Comparison of ENCODE assay signal across 18 cellular contexts in genomic region chr2:240894836-240895558, GRCh38. TPM values are rescaled to one million over a fixed set of nuclear protein-coding genes. Genes with fewer than 3 reads are reported as not detected.
DNase-seq lines count a peak whose midpoint lies in the region; ATAC-seq, FAIRE-seq and TF ChIP-seq lines count a peak whose summit lies in the region.
"Had no signal": no experiment of that assay in that cellular context is flagged by ENCODE, and none has a peak within 500 bp of the region (broad histone marks: within the 10 kb centered on the region; RNA-seq: fewer than 3 reads in every experiment).

No MANE protein-coding gene starts in this region.

- FAIRE-seq in bronchial epithelial cell (lab: Jason Lieb, UNC) (peak; percentile 94), kidney (lab: Jason Lieb, UNC) (no peak)

- CTCF ChIA-PET in Caco-2 (lab: Charles Lee): no interaction called here
- CTCF ChIA-PET in CD4-positive, alpha-beta T cell (lab: Charles Lee): no interaction called here
- CTCF ChIA-PET in GM10248 (lab: Yijun Ruan, JAX): no interaction called here

- H3K27me3 Mint-ChIP-seq in Caco-2 (ENCODE audit: insufficient read depth, unreplicated experiment) (no peaks in the 10 kb centered on the region), progenitor cell of endocrine pancreas (no peaks in the 10 kb centered on the region), HFFc6 (ENCODE audit: insufficient read depth) (peaks cover 5% of the 10 kb centered on the region)
- H3K27me3 Mint-ChIP-seq in CD4-positive, alpha-beta T cell: no peaks in the 10 kb centered on the region
- H3K27me3 Mint-ChIP-seq: CD4-positive, CD25-positive, alpha-beta regulatory T cell had no signal

- H3K27ac ChIP-seq in kidney (ENCODE audit: low read depth in 2 of 2, low read length in 2 of 2): no peak overlapping the region
- H3K27ac ChIP-seq in CD4-positive, alpha-beta T cell (ENCODE audit: low read depth, low read length): no peak overlapping the region
- H3K27ac ChIP-seq: SJCRH30 had no signal

- DNase-seq in Caco-2 (no peak), bronchial epithelial cell (ENCODE audit: low read depth) (no peak), kidney (no peak), progenitor cell of endocrine pancreas (ENCODE audit: low spot score, unreplicated experiment) (no peak), HFFc6 (no peak), GM10248 (ENCODE audit: extremely low spot score) (no peak)
- DNase-seq in CD4-positive, alpha-beta T cell: no peak
- DNase-seq: BE2C; CD4-positive, CD25-positive, alpha-beta regulatory T cell; DMS153; KG1; MV-4-11; NCI-H187; NCI-H226; NCI-H524 treated with DMSO at 0.1 percent for 48 hours; SJCRH30 had no signal

- intact Hi-C loops in Caco-2 (cut with micrococcal nuclease; ENCODE audit: unreplicated experiment): loop anchor here (10.0 kb wide), 1 partner anchor 90 kb away; no protein-coding TSS in a partner anchor
- intact Hi-C loops in kidney (cut with DNase I): no loop called here
- intact Hi-C loops in CD4-positive, alpha-beta T cell (cut with DNase I, micrococcal nuclease): no loop called here

- H3K9me3 ChIP-seq in Caco-2 (no peaks in the 10 kb centered on the region), kidney (ENCODE audit: control insufficient read depth in 1 of 2, low read length in 2 of 2) (no peaks in the 10 kb centered on the region)
- no peaks in the 10 kb centered on the region for H3K9me3 ChIP-seq in CD4-positive, alpha-beta T cell (ENCODE audit: control insufficient read depth, low read length)
- H3K9me3 ChIP-seq: BE2C, SJCRH30 had no signal

- no peak overlapping the region for H3K9ac ChIP-seq in kidney (ENCODE audit: low read length in 2 of 2)

- H3K4me3 ChIP-seq in Caco-2 (ENCODE audit: low read depth, low read length) (peak overlapping the region; percentile 61), bronchial epithelial cell (ENCODE audit: low read depth, low read length) (no peak overlapping the region), kidney (ENCODE audit: low read length in 2 of 2) (peak overlapping the region; percentile 62 to 64)
- H3K4me3 ChIP-seq: SJCRH30 had no signal

- H3K36me3 ChIP-seq in Caco-2 (ENCODE audit: control insufficient read depth, insufficient read depth, low read length): no peaks in the 10 kb centered on the region
- no peaks in the 10 kb centered on the region for H3K36me3 ChIP-seq in bronchial epithelial cell (ENCODE audit: control insufficient read depth, insufficient read depth, low read length)
- H3K36me3 ChIP-seq in kidney (ENCODE audit: control insufficient read depth in 1 of 2, insufficient read depth in 2 of 2, low read length in 2 of 2): no peaks in the 10 kb centered on the region
- H3K36me3 ChIP-seq: BE2C, SJCRH30 had no signal

- BruUV-seq in Caco-2 (replicated peaks; lab: Mats Ljungman, UMichigan): no TSS peak

- no peak for TF ChIP-seq CTCF in Caco-2 (IDR thresholded peaks at IDR 0.05; ENCODE audit: insufficient read depth in 1 of 2, low read depth in 1 of 2, low read length in 1 of 2, severe bottlenecking in 1 of 2, unreplicated experiment in 1 of 2)
- TF ChIP-seq CTCF in bronchial epithelial cell (IDR thresholded peaks at IDR 0.05; ENCODE audit: insufficient read depth, low read length, severe bottlenecking): no peak
- TF ChIP-seq CTCF in kidney (IDR thresholded peaks at IDR 0.05; ENCODE audit: borderline replicate concordance, extremely low read depth, insufficient read depth): no peak
- no peak for TF ChIP-seq CTCF in progenitor cell of endocrine pancreas (IDR thresholded peaks at IDR 0.05; ENCODE audit: unreplicated experiment)
- no peak for TF ChIP-seq CTCF in CD4-positive, alpha-beta T cell (IDR thresholded peaks at IDR 0.05)
- no peak for TF ChIP-seq CTCF in HFFc6 (IDR thresholded peaks at IDR 0.05)
- no peak for TF ChIP-seq CTCF in GM10248 (IDR thresholded peaks at IDR 0.05; ENCODE audit: control extremely low read depth, extremely low read depth, low read depth, missing control alignments)

- H3K4me1 ChIP-seq in Caco-2 (peaks cover 35% of the 10 kb centered on the region), kidney (ENCODE audit: control insufficient read depth in 1 of 2, insufficient read depth in 1 of 2, low read depth in 1 of 2, low read length in 2 of 2) (peaks cover 0 to 28% of the 10 kb centered on the region in 2 donors)
- H3K4me1 ChIP-seq: BE2C had no signal

- POLR2A ChIA-PET in Caco-2 (lab: Charles Lee): no interaction called here
- POLR2A ChIA-PET in CD4-positive, alpha-beta T cell (lab: Charles Lee): no interaction called here
- POLR2A ChIA-PET in GM10248 (lab: Yijun Ruan, JAX): no interaction called here

- H3K9me3 Mint-ChIP-seq in Caco-2 (ENCODE audit: unreplicated experiment) (no peaks in the 10 kb centered on the region), progenitor cell of endocrine pancreas (ENCODE audit: low read depth) (no peaks in the 10 kb centered on the region), HFFc6 (no peaks in the 10 kb centered on the region)
- H3K9me3 Mint-ChIP-seq in CD4-positive, alpha-beta T cell: no peaks in the 10 kb centered on the region
- H3K9me3 Mint-ChIP-seq: CD4-positive, CD25-positive, alpha-beta regulatory T cell had no signal

- no peak for ATAC-seq in HG03196 (IDR thresholded peaks at IDR 0.05; ENCODE audit: unreplicated experiment)
- ATAC-seq in CD4-positive, alpha-beta T cell (ENCODE audit: poor library complexity): no peak

- H3K27ac Mint-ChIP-seq in Caco-2 (ENCODE audit: unreplicated experiment): peak overlapping the region; percentile 25
- peak overlapping the region; percentile 69 for H3K27ac Mint-ChIP-seq in progenitor cell of endocrine pancreas
- no peak overlapping the region for H3K27ac Mint-ChIP-seq in CD4-positive, alpha-beta T cell
- no peak overlapping the region for H3K27ac Mint-ChIP-seq in HFFc6
- H3K27ac Mint-ChIP-seq: CD4-positive, CD25-positive, alpha-beta regulatory T cell had no signal

- H3K27me3 ChIP-seq in Caco-2 (replicated peaks; ENCODE audit: control insufficient read depth, insufficient read depth, low read length) (no peaks in the 10 kb centered on the region), bronchial epithelial cell (ENCODE audit: control insufficient read depth, insufficient read depth, low read length) (no peaks in the 10 kb centered on the region)
- no peaks in the 10 kb centered on the region for H3K27me3 ChIP-seq in CD4-positive, alpha-beta T cell (ENCODE audit: control insufficient read depth, insufficient read depth, low read length)
- H3K27me3 ChIP-seq: BE2C, SJCRH30 had no signal

- H3K4me1 Mint-ChIP-seq in Caco-2 (ENCODE audit: low read depth, unreplicated experiment) (peaks cover 17% of the 10 kb centered on the region), progenitor cell of endocrine pancreas (ENCODE audit: low read depth) (peaks cover 10% of the 10 kb centered on the region), HFFc6 (ENCODE audit: low read depth) (no peaks in the 10 kb centered on the region)
- no peaks in the 10 kb centered on the region for H3K4me1 Mint-ChIP-seq in CD4-positive, alpha-beta T cell (ENCODE audit: low read depth)
- H3K4me1 Mint-ChIP-seq: CD4-positive, CD25-positive, alpha-beta regulatory T cell had no signal

- H3K36me3 Mint-ChIP-seq in Caco-2 (ENCODE audit: insufficient read depth, unreplicated experiment) (peaks cover 5% of the 10 kb centered on the region), progenitor cell of endocrine pancreas (ENCODE audit: insufficient read depth) (no peaks in the 10 kb centered on the region), HFFc6 (ENCODE audit: low read depth) (no peaks in the 10 kb centered on the region)
- no peaks in the 10 kb centered on the region for H3K36me3 Mint-ChIP-seq in CD4-positive, alpha-beta T cell (ENCODE audit: low read depth)
- H3K36me3 Mint-ChIP-seq: CD4-positive, CD25-positive, alpha-beta regulatory T cell had no signal

- peak overlapping the region; percentile 81 for H3K4me3 Mint-ChIP-seq in Caco-2 (ENCODE audit: unreplicated experiment)
- peak overlapping the region; percentile 47 for H3K4me3 Mint-ChIP-seq in progenitor cell of endocrine pancreas (ENCODE audit: low read depth)
- no peak overlapping the region for H3K4me3 Mint-ChIP-seq in CD4-positive, alpha-beta T cell
- H3K4me3 Mint-ChIP-seq in HFFc6: no peak overlapping the region
- H3K4me3 Mint-ChIP-seq: CD4-positive, CD25-positive, alpha-beta regulatory T cell had no signal

RNA-seq across cellular contexts. Expression of gene MAB21L4, which starts 1.0 kb away (rescaled TPM):
- total RNA-seq in Caco-2 (2022): 53.1 and 69.9 TPM in 2 replicates
- 0.53 and 5.1 TPM in 2 replicates for total RNA-seq in bronchial epithelial cell
- 6.1 TPM for total RNA-seq in kidney
- polyA plus RNA-seq in kidney (ENCODE audit: insufficient read depth, low read depth, low replicate concordance): 28.5 TPM
- 9.7 and 12.5 TPM in 2 replicates for total RNA-seq in progenitor cell of endocrine pancreas
- total RNA-seq in CD4-positive, alpha-beta T cell: not detected
- not detected for total RNA-seq in HFFc6 (2021; fragmentation: NEBNext Ultra II Directional; extraction: Animal tissue kit (Norgen Biotek cat#: 25700))
- total RNA-seq: A172; CD4-positive, CD25-positive, alpha-beta regulatory T cell had no signal
- polyA plus RNA-seq: CD4-positive, CD25-positive, alpha-beta regulatory T cell had no signal

RNA-seq across cellular contexts. Expression of gene CROCC2, which starts 11.1 kb away (rescaled TPM):
- total RNA-seq in Caco-2 (2022): not detected in 2 replicates
- total RNA-seq in bronchial epithelial cell: 0.26 TPM in 1 of 2 replicates, not detected in the other
- 0.13 TPM for total RNA-seq in kidney
- polyA plus RNA-seq in kidney (ENCODE audit: insufficient read depth, low read depth, low replicate concordance): not detected
- total RNA-seq in progenitor cell of endocrine pancreas: 0.36 and 0.40 TPM in 2 replicates
- total RNA-seq in CD4-positive, alpha-beta T cell: not detected
- not detected for total RNA-seq in HFFc6 (2021; fragmentation: NEBNext Ultra II Directional; extraction: Animal tissue kit (Norgen Biotek cat#: 25700))
- total RNA-seq: A172; CD4-positive, CD25-positive, alpha-beta regulatory T cell had no signal
- polyA plus RNA-seq: CD4-positive, CD25-positive, alpha-beta regulatory T cell had no signal

RNA-seq across cellular contexts. Expression of gene AGXT, which starts 26.4 kb away (rescaled TPM):
- total RNA-seq in Caco-2 (2022): 0.20 and 0.39 TPM in 2 replicates
- total RNA-seq in bronchial epithelial cell: not detected in 2 replicates
- 0.09 TPM for total RNA-seq in kidney
- 12.5 TPM for polyA plus RNA-seq in kidney (ENCODE audit: insufficient read depth, low read depth, low replicate concordance)
- 1.0 and 1.2 TPM in 2 replicates for total RNA-seq in progenitor cell of endocrine pancreas
- total RNA-seq in CD4-positive, alpha-beta T cell: not detected
- not detected for total RNA-seq in HFFc6 (2021; fragmentation: NEBNext Ultra II Directional; extraction: Animal tissue kit (Norgen Biotek cat#: 25700))
- total RNA-seq: A172; CD4-positive, CD25-positive, alpha-beta regulatory T cell had no signal
- polyA plus RNA-seq: CD4-positive, CD25-positive, alpha-beta regulatory T cell had no signal

Comparison
In these comparisons a context has a peak if more than half of its experiments do, and no peak if none do; other contexts are left out.
1. H3K27ac Mint-ChIP-seq: peak in Caco-2 (single experiment) and progenitor cell of endocrine pancreas (single experiment); none in CD4-positive, alpha-beta T cell (single experiment) and HFFc6 (single experiment).
2. H3K4me3 Mint-ChIP-seq: peak in Caco-2 (single experiment) and progenitor cell of endocrine pancreas (single experiment); none in CD4-positive, alpha-beta T cell (single experiment) and HFFc6 (single experiment).